1 cellular context compared by ENCODE assay signal in genomic region chr10:132544744-132545658, GRCh38.
TF ChIP-seq lines count a peak whose summit lies in the region.

No MANE protein-coding gene starts in this region.

TF ChIP-seq in GM12878, 131 proteins besides CTCF, POLR2A, EP300 and RAD21 (continued from another document):
- TF ChIP-seq CEBPZ (IDR thresholded peaks at IDR 0.05; ENCODE audit: low read depth, low read length) = no peak
- TF ChIP-seq KDM1A (IDR thresholded peaks at IDR 0.05; ENCODE audit: borderline replicate concordance) = no peak
- TF ChIP-seq ZNF217 (IDR thresholded peaks at IDR 0.05) = no peak
- no peak for TF ChIP-seq RELA (IDR thresholded peaks at IDR 0.05; ENCODE audit: borderline replicate concordance, partially characterized antibody)
- TF ChIP-seq POLR2AphosphoS5 (IDR thresholded peaks at IDR 0.05; ENCODE audit: low read length) = no peak
- TF ChIP-seq NFXL1 (IDR thresholded peaks at IDR 0.05; ENCODE audit: borderline replicate concordance) = no peak
- no peak for TF ChIP-seq CHD1 (IDR thresholded peaks at IDR 0.05; ENCODE audit: low read depth, low read length)
- no peak for TF ChIP-seq MTA2 (IDR thresholded peaks at IDR 0.05; ENCODE audit: low read depth)
- TF ChIP-seq NKRF (conservative IDR thresholded peaks at IDR 0.05) = no peak
- no peak for TF ChIP-seq HDAC2 (IDR thresholded peaks at IDR 0.05)
- TF ChIP-seq CEBPB (IDR thresholded peaks at IDR 0.05; ENCODE audit: borderline replicate concordance in 1 of 2, low read depth in 2 of 2, low read length in 2 of 2) = no peak
- no peak for TF ChIP-seq ZNF687 (IDR thresholded peaks at IDR 0.05)
- TF ChIP-seq NFYA (IDR thresholded peaks at IDR 0.05; ENCODE audit: borderline replicate concordance, low read depth, low read length) = no peak
- TF ChIP-seq YBX1 (IDR thresholded peaks at IDR 0.05) = no peak
- TF ChIP-seq KLF5 (IDR thresholded peaks at IDR 0.05; ENCODE audit: partially characterized antibody) = no peak
- no peak for TF ChIP-seq ZBTB33 (IDR thresholded peaks at IDR 0.05)
